Comparison of ENCODE assay signal across 8 cellular contexts in the genomic region with DNA sequence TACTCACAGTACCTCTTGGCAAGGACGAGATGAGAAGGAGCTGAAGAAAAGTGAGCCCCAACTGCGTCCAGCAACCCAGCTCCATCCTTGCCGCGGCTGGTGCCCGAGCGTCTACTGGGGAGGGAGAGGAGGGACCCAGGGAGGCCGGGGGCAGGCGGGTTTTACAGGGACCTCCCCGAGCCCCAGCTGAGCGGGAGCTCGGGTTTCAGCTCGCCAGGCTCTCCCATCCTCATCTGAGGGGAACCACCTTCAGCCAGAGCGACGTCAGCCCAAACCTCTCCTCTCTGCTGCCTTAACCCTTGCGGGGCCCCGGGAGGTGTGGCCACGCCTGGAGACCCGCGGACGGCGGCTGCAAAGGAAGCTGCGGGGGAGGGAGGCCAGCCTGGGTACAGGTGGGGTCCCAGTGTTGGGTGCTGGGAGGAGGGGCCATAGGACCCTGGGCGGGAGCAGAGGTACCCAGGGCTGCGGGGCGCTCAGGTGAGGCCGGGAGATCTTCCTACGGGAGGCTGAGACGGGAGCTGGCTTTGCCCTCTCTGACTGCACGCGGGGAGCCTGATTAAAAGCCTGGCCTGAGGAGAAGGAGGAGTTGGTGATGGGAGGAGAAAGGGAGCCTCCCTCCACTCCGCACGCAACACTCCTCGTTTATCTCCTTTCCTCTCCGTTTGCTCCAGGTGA. TPM values are rescaled to one million over a fixed set of nuclear protein-coding genes. Genes with fewer than 3 reads are reported as not detected.
DNase-seq lines count a peak whose midpoint lies in the region; ATAC-seq, FAIRE-seq and TF ChIP-seq lines count a peak whose summit lies in the region.

A gene with protein sequence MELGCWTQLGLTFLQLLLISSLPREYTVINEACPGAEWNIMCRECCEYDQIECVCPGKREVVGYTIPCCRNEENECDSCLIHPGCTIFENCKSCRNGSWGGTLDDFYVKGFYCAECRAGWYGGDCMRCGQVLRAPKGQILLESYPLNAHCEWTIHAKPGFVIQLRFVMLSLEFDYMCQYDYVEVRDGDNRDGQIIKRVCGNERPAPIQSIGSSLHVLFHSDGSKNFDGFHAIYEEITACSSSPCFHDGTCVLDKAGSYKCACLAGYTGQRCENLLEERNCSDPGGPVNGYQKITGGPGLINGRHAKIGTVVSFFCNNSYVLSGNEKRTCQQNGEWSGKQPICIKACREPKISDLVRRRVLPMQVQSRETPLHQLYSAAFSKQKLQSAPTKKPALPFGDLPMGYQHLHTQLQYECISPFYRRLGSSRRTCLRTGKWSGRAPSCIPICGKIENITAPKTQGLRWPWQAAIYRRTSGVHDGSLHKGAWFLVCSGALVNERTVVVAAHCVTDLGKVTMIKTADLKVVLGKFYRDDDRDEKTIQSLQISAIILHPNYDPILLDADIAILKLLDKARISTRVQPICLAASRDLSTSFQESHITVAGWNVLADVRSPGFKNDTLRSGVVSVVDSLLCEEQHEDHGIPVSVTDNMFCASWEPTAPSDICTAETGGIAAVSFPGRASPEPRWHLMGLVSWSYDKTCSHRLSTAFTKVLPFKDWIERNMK (minus strand): TSS at position 116 of the 675 bp plus-strand sequence. CDS start 31 bp downstream, at position 85.

- TF ChIP-seq CTCF in HFFc6 (IDR thresholded peaks at IDR 0.05), result no peak
- TF ChIP-seq CTCF in bronchial epithelial cell (IDR thresholded peaks at IDR 0.05; ENCODE audit: insufficient read depth, low read length, severe bottlenecking), result no peak
- no peak for TF ChIP-seq CTCF in tibial artery (IDR thresholded peaks at IDR 0.05)
- no peak for TF ChIP-seq CTCF in BE2C (IDR thresholded peaks at IDR 0.05; ENCODE audit: low read depth, low read length)

- H3K4me3 Mint-ChIP-seq in HFFc6, result peak within 1 kb of the TSS; percentile 91

- no peaks in the 10 kb centered on the region for H3K36me3 ChIP-seq in bronchial epithelial cell (ENCODE audit: control insufficient read depth, insufficient read depth, low read length)
- H3K36me3 ChIP-seq in tibial artery, result no peaks in the 10 kb centered on the region
- H3K36me3 ChIP-seq in BE2C, result no peaks in the 10 kb centered on the region

- H3K4me1 Mint-ChIP-seq in HFFc6 (ENCODE audit: low read depth), result peaks cover 77% of the 10 kb centered on the region

- H3K27me3 Mint-ChIP-seq in HFFc6 (ENCODE audit: insufficient read depth), result peaks cover 2% of the 10 kb centered on the region; the same call in 1 of the 2 replicates

- H3K9me3 Mint-ChIP-seq in HFFc6, result no peaks in the 10 kb centered on the region

- H3K27me3 ChIP-seq in bronchial epithelial cell (ENCODE audit: control insufficient read depth, insufficient read depth, low read length), result no peaks in the 10 kb centered on the region
- H3K27me3 ChIP-seq in tibial artery, result peaks cover 0 to 34% of the 10 kb centered on the region in 2 donors
- no peaks in the 10 kb centered on the region for H3K27me3 ChIP-seq in BE2C

- H3K4me1 ChIP-seq in tibial artery (peaks cover 0 to 26% (median 18%) of the 10 kb centered on the region in 4 donors), BE2C (peaks cover 4% of the 10 kb centered on the region; the same call in 1 of the 2 replicates)

- H3K9me3 ChIP-seq in tibial artery, result no peaks in the 10 kb centered on the region
- no peaks in the 10 kb centered on the region for H3K9me3 ChIP-seq in BE2C

- peak within 1 kb of the TSS; percentile 63 for H3K27ac Mint-ChIP-seq in HFFc6

- H3K27ac ChIP-seq in tibial artery, result no peak within 1 kb of the TSS

- ATAC-seq in left colon (no peak), HG02884 (IDR thresholded peaks at IDR 0.05; ENCODE audit: unreplicated experiment) (no peak)

- intact Hi-C loops in left colon (cut with DNase I, micrococcal nuclease), result no loop called here
- intact Hi-C loops in tibial artery (cut with DNase I; ENCODE audit: low total_unique reads), result no loop called here

- DNase-seq in AG20443 (ENCODE audit: low spot score) (peak; percentile 84), HFFc6 (peak; percentile 74), bronchial epithelial cell (ENCODE audit: low read depth) (peak; percentile 44), left colon (peak; percentile 15 to 33), tibial artery (peak; percentile 38 to 67), CD1c-positive myeloid dendritic cell (ENCODE audit: extremely low spot score) (no peak), BE2C (no peak)

- FAIRE-seq in bronchial epithelial cell (lab: Jason Lieb, UNC), result no peak

- peaks cover 16% of the 10 kb centered on the region for H3K36me3 Mint-ChIP-seq in HFFc6 (ENCODE audit: low read depth)

- H3K4me3 ChIP-seq in bronchial epithelial cell (ENCODE audit: low read depth, low read length), result peak within 1 kb of the TSS; percentile 12
- peak within 1 kb of the TSS; percentile 19 to 23 for H3K4me3 ChIP-seq in tibial artery
- no peak within 1 kb of the TSS for H3K4me3 ChIP-seq in BE2C (ENCODE audit: low read depth, low read length)

RNA-seq across cellular contexts. Expression of the gene that starts here (rescaled TPM):
- 100 to 1,000 TPM; 151 to 209 (median 191) TPM for total RNA-seq in HFFc6 (2021; fragmentation: NEBNext Ultra II Directional; extraction: Animal tissue kit (Norgen Biotek cat#: 25700))
- total RNA-seq in bronchial epithelial cell (3.1 and 5.3 TPM in 2 replicates), left colon (1 to 10 TPM; 3.8 to 8.0 TPM)
- not detected for polyA plus RNA-seq in BE2C (2012; ENCODE audit: insufficient read depth, insufficient read length, low read depth)

Comparison
In these comparisons a context has a peak if more than half of its experiments do, and no peak if none do; other contexts are left out.
1. RNA of the gene that starts here (total RNA-seq): 151 to 209 TPM in HFFc6; 3.8 to 8.0 TPM in left colon and 3.1 to 5.3 TPM in bronchial epithelial cell; every median in the first group is over 10 times any median in the second.
2. DNase-seq: peak in AG20443 (single experiment), HFFc6 (single experiment), bronchial epithelial cell (single experiment), left colon (2 of 2) and tibial artery (2 of 2); none in CD1c-positive myeloid dendritic cell (single experiment) and BE2C (single experiment).